ENCODE assay signal across 9 cellular contexts in genomic region chr12:132491349-132491663, GRCh38. TPM values are rescaled to one million over a fixed set of nuclear protein-coding genes. Genes with fewer than 3 reads are reported as not detected.
A peak's percentile ranks its signal among the peaks of the same experiment; 100 is the strongest.
DNase-seq lines count a peak whose midpoint lies in the region; ATAC-seq and TF ChIP-seq lines count a peak whose summit lies in the region.
"Had no signal": no experiment of that assay in that cellular context is flagged by ENCODE, and none has a peak within 500 bp of the region (broad histone marks: within the 10 kb centered on the region; RNA-seq: fewer than 3 reads in every experiment).

No MANE protein-coding gene starts in this region.

- intact Hi-C loops in lower lobe of right lung (cut with DNase I), result no loop called here

- no peaks in the 10 kb centered on the region for H3K9me3 Mint-ChIP-seq in activated naive CD4-positive, alpha-beta T cell treated with anti-CD3 and anti-CD28 coated beads, Interleukin-2, amount 10 ng/mL, durations not matched to agents 7 days and 5 days
- no peaks in the 10 kb centered on the region for H3K9me3 Mint-ChIP-seq in type B pancreatic cell

- CTCF ChIA-PET in activated naive CD4-positive, alpha-beta T cell treated with anti-CD3 and anti-CD28 coated beads, Interleukin-2, amount 10 ng/mL, durations not matched to agents 7 days and 5 days (lab: Charles Lee), result interaction anchor here (0.6 kb wide), 1 partner anchor 120 kb away, joined by 3 read pairs; no protein-coding TSS in a partner anchor

- H3K4me3 Mint-ChIP-seq in activated naive CD4-positive, alpha-beta T cell treated with anti-CD3 and anti-CD28 coated beads, Interleukin-2, amount 10 ng/mL, durations not matched to agents 7 days and 5 days, result peak overlapping the region; percentile 88
- peak overlapping the region; percentile 84 for H3K4me3 Mint-ChIP-seq in type B pancreatic cell

- H3K27me3 Mint-ChIP-seq in activated naive CD4-positive, alpha-beta T cell treated with anti-CD3 and anti-CD28 coated beads, Interleukin-2, amount 10 ng/mL, durations not matched to agents 7 days and 5 days, result no peaks in the 10 kb centered on the region
- H3K27me3 Mint-ChIP-seq in type B pancreatic cell, result peaks cover 13% of the 10 kb centered on the region

- peaks cover 51% of the 10 kb centered on the region for H3K4me1 Mint-ChIP-seq in activated naive CD4-positive, alpha-beta T cell treated with anti-CD3 and anti-CD28 coated beads, Interleukin-2, amount 10 ng/mL, durations not matched to agents 7 days and 5 days
- H3K4me1 Mint-ChIP-seq in type B pancreatic cell (ENCODE audit: unreplicated experiment), result peaks cover 27% of the 10 kb centered on the region

- no peak for TF ChIP-seq CTCF in astrocyte of the cerebellum (IDR thresholded peaks at IDR 0.05; ENCODE audit: low read depth, low read length, missing control alignments)
- TF ChIP-seq CTCF in lower lobe of right lung (IDR thresholded peaks at IDR 0.05), result no peak
- no peak for TF ChIP-seq CTCF in type B pancreatic cell (conservative IDR thresholded peaks at IDR 0.05)

- peaks cover 72% of the 10 kb centered on the region for H3K4me1 ChIP-seq in lower lobe of right lung

- no peak overlapping the region for H3K27ac ChIP-seq in lower lobe of right lung

- peak overlapping the region; percentile 85 for H3K27ac Mint-ChIP-seq in activated naive CD4-positive, alpha-beta T cell treated with anti-CD3 and anti-CD28 coated beads, Interleukin-2, amount 10 ng/mL, durations not matched to agents 7 days and 5 days
- H3K27ac Mint-ChIP-seq in type B pancreatic cell, result peak overlapping the region; percentile 94

- DNase-seq in activated naive CD4-positive, alpha-beta T cell treated with anti-CD3 and anti-CD28 coated beads, Interleukin-2, amount 10 ng/mL, durations not matched to agents 7 days and 5 days, result no peak
- no peak for DNase-seq in activated naive CD4-positive, alpha-beta T cell (lab: John Stamatoyannopoulos, UW)
- no peak for DNase-seq in astrocyte of the cerebellum (ENCODE audit: low read depth)
- no peak for DNase-seq in lower lobe of right lung
- DNase-seq in type B pancreatic cell (ENCODE audit: extremely low spot score, unreplicated experiment), result no peak
- no peak for DNase-seq in GOT3 (lab: John Stamatoyannopoulos, UW)
- no peak for DNase-seq in activated CD4-positive, alpha-beta T cell treated with anti-CD3 and anti-CD28 coated beads, Interleukin-2, amount 50 U/mL, for 1 hour
- DNase-seq: NCI-H187 had no signal

- no peaks in the 10 kb centered on the region for H3K9me3 ChIP-seq in lower lobe of right lung

- H3K36me3 ChIP-seq in lower lobe of right lung, result peaks cover 4% of the 10 kb centered on the region

- ATAC-seq in lower lobe of right lung, result peak in 1 of 2 donors; percentile 5
- no peak for ATAC-seq in HG03432 (IDR thresholded peaks at IDR 0.05; ENCODE audit: unreplicated experiment)

- no peaks in the 10 kb centered on the region for H3K27me3 ChIP-seq in lower lobe of right lung (ENCODE audit: low read depth)

- H3K36me3 Mint-ChIP-seq in activated naive CD4-positive, alpha-beta T cell treated with anti-CD3 and anti-CD28 coated beads, Interleukin-2, amount 10 ng/mL, durations not matched to agents 7 days and 5 days, result peaks cover 9% of the 10 kb centered on the region
- no peaks in the 10 kb centered on the region for H3K36me3 Mint-ChIP-seq in type B pancreatic cell

- H3K4me3 ChIP-seq in astrocyte of the cerebellum (ENCODE audit: low read depth, low read length) (peak overlapping the region; percentile 65), lower lobe of right lung (peak overlapping the region; percentile 76)

- in situ Hi-C loops in astrocyte of the cerebellum (cut with HindIII; ENCODE audit: low sequenced_read_pairs), result no loop called here

RNA-seq across cellular contexts. Expression of gene FBRSL1, which starts 1.4 kb away (rescaled TPM):
- total RNA-seq in lower lobe of right lung, result 47.6 TPM
- 108 TPM in 2 replicates for total RNA-seq in type B pancreatic cell (ENCODE audit: low replicate concordance)
